ENCODE assay signal across 20 cellular contexts in genomic region chr5:129500101-129500500, GRCh38. TPM values are rescaled to one million over a fixed set of nuclear protein-coding genes. Genes with fewer than 3 reads are reported as not detected.
"Had no signal": no experiment of that assay in that cellular context is flagged by ENCODE, and none has a peak within 500 bp of the region (broad histone marks: within the 10 kb centered on the region; RNA-seq: fewer than 3 reads in every experiment).

No MANE protein-coding gene starts in this region.

- H3K9me3 ChIP-seq: heart left ventricle, neutrophil, spleen, tibial artery, upper lobe of left lung, vagina had no signal

- H3K27ac ChIP-seq: dorsolateral prefrontal cortex, heart left ventricle, neutrophil, spleen, tibial artery, upper lobe of left lung, vagina had no signal

- H3K27me3 ChIP-seq: dorsolateral prefrontal cortex, heart left ventricle, neutrophil, spleen, tibial artery, upper lobe of left lung, vagina had no signal

- H3K36me3 ChIP-seq: heart left ventricle, neutrophil, spleen, tibial artery, upper lobe of left lung, vagina had no signal

- H3K4me1 ChIP-seq: heart left ventricle, spleen, upper lobe of left lung, vagina had no signal

- H3K4me3 ChIP-seq: dorsolateral prefrontal cortex, heart left ventricle, spleen, tibial artery, upper lobe of left lung, vagina had no signal

- DNase-seq: dorsolateral prefrontal cortex; effector CD8-positive, alpha-beta T cell; heart left ventricle; hippocampal formation; naive thymus-derived CD4-positive, alpha-beta T cell; nephron progenitor cell; spleen; stimulated activated CD4-positive, alpha-beta T cell treated with anti-CD3 and anti-CD28 coated beads, Interleukin-15, amount 100 ng/mL, for 24 hours; stimulated activated CD4-positive, alpha-beta T cell treated with anti-CD3 and anti-CD28 coated beads, Interleukin-1b, Interleukin-23, amount 100 ng/mL, for 48 hours; stimulated activated CD4-positive, alpha-beta T cell treated with anti-CD3 and anti-CD28 coated beads, Interleukin-4, amount 100 ng/mL, for 24 hours; tibial artery; upper lobe of left lung had no signal

RNA-seq across cellular contexts. Expression of gene ADAMTS19, which starts 40.0 kb away (rescaled TPM):
- total RNA-seq: lung microvascular endothelial cell; mesenteric fat pad; mononuclear cell; naive thymus-derived CD4-positive, alpha-beta T cell; osteoblast; pulmonary artery endothelial cell; spleen had no signal
- polyA plus RNA-seq: liver; naive thymus-derived CD4-positive, alpha-beta T cell had no signal
